In genomic region chr14:50363734-50364113, GRCh38 we compare ENCODE assay signal across 8 cellular contexts. TPM values are rescaled to one million over a fixed set of nuclear protein-coding genes. Genes with fewer than 3 reads are reported as not detected.
DNase-seq lines count a peak whose midpoint lies in the region; ATAC-seq and TF ChIP-seq lines count a peak whose summit lies in the region.

No MANE protein-coding gene starts in this region.

- peaks cover 6% of the 10 kb centered on the region for H3K4me1 ChIP-seq in stomach smooth muscle (ENCODE audit: control insufficient read depth, insufficient read depth, low read length)

- DNase-seq in GM12864 (ENCODE audit: low read depth): peak; percentile 78
- DNase-seq in LHCN-M2 (ENCODE audit: low read depth): peak; percentile 48
- peak; percentile 18 for DNase-seq in activated T-helper 1 cell treated with Interleukin-2 at 50 U/mL for 16 hours (ENCODE audit: low read depth)
- peak; percentile 65 for DNase-seq in kidney tubule cell (ENCODE audit: low spot score)
- DNase-seq in head of caudate nucleus: no peak
- DNase-seq in middle frontal gyrus (ENCODE audit: extremely low spot score, low spot score): no peak

- TF ChIP-seq CTCF in GM12864 (IDR thresholded peaks at IDR 0.05; ENCODE audit: low read depth, low read length, missing control alignments): no peak

- H3K36me3 ChIP-seq in stomach smooth muscle (ENCODE audit: control insufficient read depth in 2 of 2, insufficient read depth in 2 of 2, low read length in 2 of 2): no peaks in the 10 kb centered on the region

- no peaks in the 10 kb centered on the region for H3K27me3 ChIP-seq in stomach smooth muscle (ENCODE audit: control insufficient read depth in 1 of 2, insufficient read depth in 2 of 2, low read length in 2 of 2)

- H3K4me3 ChIP-seq in GM12864 (ENCODE audit: low read depth, low read length) (peak overlapping the region; percentile 57), stomach smooth muscle (ENCODE audit: low read length in 2 of 2) (peak overlapping the region in 1 of 2 donors; percentile 61)

- peak; percentile 98 for ATAC-seq in GM21717 (IDR thresholded peaks at IDR 0.05; ENCODE audit: unreplicated experiment)

- peak overlapping the region; percentile 0 to 8 for H3K9ac ChIP-seq in stomach smooth muscle (ENCODE audit: low read length in 2 of 2)

- no peaks in the 10 kb centered on the region for H3K9me3 ChIP-seq in stomach smooth muscle (ENCODE audit: control insufficient read depth in 2 of 2, low read length in 2 of 2)

- intact Hi-C loops in head of caudate nucleus (cut with DNase I): no loop called here

- no peak overlapping the region for H3K27ac ChIP-seq in stomach smooth muscle (ENCODE audit: low read length)

RNA-seq across cellular contexts. Expression of gene CDKL1, which starts 33.0 kb away (rescaled TPM):
- total RNA-seq in LHCN-M2 (2014; rRNA removed): 2.1 and 3.0 TPM in 2 replicates
- 2.2 TPM for polyA plus RNA-seq in LHCN-M2 (2012)

RNA-seq across cellular contexts. Expression of gene DMAC2L, which starts 51.6 kb away (rescaled TPM):
- 5.0 and 5.8 TPM in 2 replicates for total RNA-seq in LHCN-M2 (2014; rRNA removed)
- 8.1 TPM for polyA plus RNA-seq in LHCN-M2 (2012)

RNA-seq across cellular contexts. Expression of gene L2HGDH, which starts 51.7 kb away (rescaled TPM):
- total RNA-seq in LHCN-M2 (2014; rRNA removed): 4.6 and 5.0 TPM in 2 replicates
- polyA plus RNA-seq in LHCN-M2 (2012): 1.6 TPM

Comparison
In these comparisons a context has a peak if more than half of its experiments do, and no peak if none do; other contexts are left out.
1. DNase-seq: peak in GM12864 (single experiment), LHCN-M2 (single experiment), activated T-helper 1 cell treated with Interleukin-2 at 50 U/mL for 16 hours (single experiment) and kidney tubule cell (single experiment); none in head of caudate nucleus (0 of 42) and middle frontal gyrus (single experiment).